In the genomic region with DNA sequence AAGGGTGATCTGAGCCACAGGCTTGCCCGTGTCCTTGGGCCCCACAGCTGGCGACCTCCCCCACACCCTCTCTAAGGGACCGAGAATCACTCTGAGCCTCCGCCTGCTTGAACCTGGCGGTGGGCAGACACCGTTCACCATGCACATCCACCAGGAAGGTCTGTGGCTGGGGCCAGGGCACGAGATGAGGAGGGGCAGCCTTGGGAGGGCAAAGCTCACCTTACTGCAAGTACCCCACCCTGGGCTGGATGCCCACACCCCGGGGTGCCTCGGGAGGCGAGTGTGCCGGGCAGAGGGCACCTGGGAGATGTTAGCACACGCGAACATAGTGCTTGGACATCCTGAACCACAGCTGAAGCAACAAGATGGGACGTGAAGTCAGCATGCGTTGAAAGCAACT, we compare ENCODE assay signal across 14 cellular contexts.
"Had no signal": no experiment of that assay in that cellular context is flagged by ENCODE, and none has a peak within 500 bp of the region (broad histone marks: within the 10 kb centered on the region; RNA-seq: fewer than 3 reads in every experiment).

No MANE protein-coding gene starts in this region.

- H3K4me1 ChIP-seq: lower lobe of right lung, thyroid gland had no signal

- H3K27ac Mint-ChIP-seq: activated B cell treated with CpG ODN at 0.5 μM for 24 hours, brain, T-cell had no signal

- H3K9me3 ChIP-seq: lower lobe of right lung, thyroid gland had no signal

- H3K4me1 Mint-ChIP-seq: activated B cell treated with CpG ODN at 0.5 μM for 24 hours had no signal

- H3K4me3 Mint-ChIP-seq: activated B cell treated with CpG ODN at 0.5 μM for 24 hours, brain had no signal

- H3K27me3 Mint-ChIP-seq: activated B cell treated with CpG ODN at 0.5 μM for 24 hours, brain, naive B cell, T-cell had no signal

- H3K27me3 ChIP-seq: right atrium auricular region, thyroid gland had no signal

- H3K27ac ChIP-seq: lower lobe of right lung, right atrium auricular region, thyroid gland had no signal

- DNase-seq: activated B cell treated with CpG ODN at 0.5 μM for 24 hours; activated CD8-positive, alpha-beta memory T cell treated with anti-CD3 and anti-CD28 coated beads, Interleukin-2, amount 50 U/mL, for 48 hours; activated naive CD4-positive, alpha-beta T cell treated with Interleukin-2 at 50 U/mL for 16 hours; amniotic stem cell; dermis blood vessel endothelial cell; hippocampal formation; kidney glomerular epithelial cell; lower lobe of right lung; naive B cell; T-cell; thyroid gland had no signal

- H3K36me3 ChIP-seq: right atrium auricular region, thyroid gland had no signal

- ATAC-seq: lower lobe of right lung had no signal

- H3K4me3 ChIP-seq: lower lobe of right lung, right atrium auricular region, smooth muscle cell, thyroid gland had no signal
